Comparison of ENCODE assay signal across 1 cellular context in the genomic region with DNA sequence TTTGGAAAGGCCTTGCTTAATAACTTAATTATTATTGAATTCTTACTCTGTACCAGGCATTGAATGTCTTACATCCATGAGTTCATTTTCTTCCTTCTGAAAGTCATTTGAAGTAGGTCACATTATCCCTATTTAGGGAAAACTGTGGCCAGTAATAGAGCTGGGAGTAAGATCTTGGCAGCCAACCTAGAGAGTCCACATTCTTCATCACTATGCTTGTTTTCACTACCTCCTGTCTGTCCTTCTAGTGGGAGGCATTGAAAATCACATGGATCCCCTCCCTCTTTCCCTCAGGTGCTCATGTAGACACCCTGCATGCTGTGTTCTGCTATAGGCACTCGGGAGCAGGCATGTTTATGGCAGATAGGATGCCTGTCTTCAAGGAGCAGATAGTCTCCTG.
TF ChIP-seq lines count a peak whose summit lies in the region.

No MANE protein-coding gene starts in this region.

TF ChIP-seq in WTC11, 78 proteins besides CTCF, POLR2A, EP300 and RAD21 (continued from another document):
- TF ChIP-seq, protein P1, sequence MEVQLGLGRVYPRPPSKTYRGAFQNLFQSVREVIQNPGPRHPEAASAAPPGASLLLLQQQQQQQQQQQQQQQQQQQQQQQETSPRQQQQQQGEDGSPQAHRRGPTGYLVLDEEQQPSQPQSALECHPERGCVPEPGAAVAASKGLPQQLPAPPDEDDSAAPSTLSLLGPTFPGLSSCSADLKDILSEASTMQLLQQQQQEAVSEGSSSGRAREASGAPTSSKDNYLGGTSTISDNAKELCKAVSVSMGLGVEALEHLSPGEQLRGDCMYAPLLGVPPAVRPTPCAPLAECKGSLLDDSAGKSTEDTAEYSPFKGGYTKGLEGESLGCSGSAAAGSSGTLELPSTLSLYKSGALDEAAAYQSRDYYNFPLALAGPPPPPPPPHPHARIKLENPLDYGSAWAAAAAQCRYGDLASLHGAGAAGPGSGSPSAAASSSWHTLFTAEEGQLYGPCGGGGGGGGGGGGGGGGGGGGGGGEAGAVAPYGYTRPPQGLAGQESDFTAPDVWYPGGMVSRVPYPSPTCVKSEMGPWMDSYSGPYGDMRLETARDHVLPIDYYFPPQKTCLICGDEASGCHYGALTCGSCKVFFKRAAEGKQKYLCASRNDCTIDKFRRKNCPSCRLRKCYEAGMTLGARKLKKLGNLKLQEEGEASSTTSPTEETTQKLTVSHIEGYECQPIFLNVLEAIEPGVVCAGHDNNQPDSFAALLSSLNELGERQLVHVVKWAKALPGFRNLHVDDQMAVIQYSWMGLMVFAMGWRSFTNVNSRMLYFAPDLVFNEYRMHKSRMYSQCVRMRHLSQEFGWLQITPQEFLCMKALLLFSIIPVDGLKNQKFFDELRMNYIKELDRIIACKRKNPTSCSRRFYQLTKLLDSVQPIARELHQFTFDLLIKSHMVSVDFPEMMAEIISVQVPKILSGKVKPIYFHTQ (CRISPR knock-in tag; IDR thresholded peaks at IDR 0.05) = no peak
- no peak for TF ChIP-seq SMAD3 (CRISPR knock-in tag; IDR thresholded peaks at IDR 0.05; ENCODE audit: borderline replicate concordance)
- no peak for TF ChIP-seq ZNF396 (CRISPR knock-in tag; IDR thresholded peaks at IDR 0.05; ENCODE audit: borderline replicate concordance)
- no peak for TF ChIP-seq ELF4 (CRISPR knock-in tag; IDR thresholded peaks at IDR 0.05; ENCODE audit: low read depth)
- no peak for TF ChIP-seq IRF2 (CRISPR knock-in tag; IDR thresholded peaks at IDR 0.05; ENCODE audit: borderline replicate concordance, low read depth)
